ENCODE assay signal across 19 cellular contexts in genomic region chr11:16367252-16367651, GRCh38.
DNase-seq lines count a peak whose midpoint lies in the region; ATAC-seq and TF ChIP-seq lines count a peak whose summit lies in the region.
"Had no signal": no experiment of that assay in that cellular context is flagged by ENCODE, and none has a peak within 500 bp of the region (broad histone marks: within the 10 kb centered on the region; RNA-seq: fewer than 3 reads in every experiment).

No MANE protein-coding gene starts in this region.

- H2AFZ ChIP-seq in OCI-LY3 (ENCODE audit: low read depth, low read length): no peak overlapping the region
- H2AFZ ChIP-seq: PC-9 had no signal

- peak overlapping the region; percentile 5; the same call in 1 of the 2 replicates for H3K27ac ChIP-seq in OCI-LY3 (ENCODE audit: low read length)
- H3K27ac ChIP-seq: PC-9, SJSA1 had no signal

- DNase-seq in GM13977 (ENCODE audit: low spot score) (peak; percentile 2), NK-92 (lab: John Stamatoyannopoulos, UW; ENCODE audit: unreplicated experiment) (no peak), dedifferentiated amniotic fluid mesenchymal stem cell (ENCODE audit: extremely low spot score) (no peak)
- DNase-seq: 8988T; CD8-positive, alpha-beta memory T cell; DMS79; KBM-7; NCI-H1048; NCI-H1436 treated with DMSO at 0.1 percent for 48 hours; NCI-H2029 treated with DMSO at 0.1 percent for 48 hours; NCI-H774; PC-9 had no signal

- H3K4me1 ChIP-seq in OCI-LY3 (ENCODE audit: low read length): peaks cover 19% of the 10 kb centered on the region

- no peaks in the 10 kb centered on the region for H3K79me2 ChIP-seq in OCI-LY3 (ENCODE audit: low read length)

- no peaks in the 10 kb centered on the region for H3K36me3 ChIP-seq in OCI-LY3 (replicated peaks; ENCODE audit: low read depth, low read length)
- H3K36me3 ChIP-seq: HAP-1, SJSA1 had no signal

- no peaks in the 10 kb centered on the region for H3K9me3 ChIP-seq in OCI-LY3 (ENCODE audit: insufficient read depth, low read length)
- H3K9me3 ChIP-seq: HAP-1, SJSA1 had no signal

- H3K4me2 ChIP-seq in OCI-LY3 (ENCODE audit: low read length): peak overlapping the region; percentile 49
- H3K4me2 ChIP-seq: PC-9 had no signal

- in situ Hi-C loops in GM13977 (cut with MboI; ENCODE audit: low pct_unique_long_range_greater_than_20kb, low sequenced_read_pairs, unreplicated experiment): no loop called here

- H4K20me1 ChIP-seq in OCI-LY3 (ENCODE audit: insufficient read depth, low read length): no peaks in the 10 kb centered on the region

- peak; percentile 66 for ATAC-seq in GM18873 (IDR thresholded peaks at IDR 0.05; ENCODE audit: low FRiP score, unreplicated experiment)
- peak; percentile 40 for ATAC-seq in HG02981 (IDR thresholded peaks at IDR 0.05; ENCODE audit: unreplicated experiment)
- ATAC-seq in HG03571 (IDR thresholded peaks at IDR 0.05; ENCODE audit: unreplicated experiment): no peak
- no peak for ATAC-seq in GM21360 (IDR thresholded peaks at IDR 0.05; ENCODE audit: unreplicated experiment)

- no peak overlapping the region; the same call in 1 of the 2 replicates for H3K4me3 ChIP-seq in OCI-LY3 (ENCODE audit: low read length)
- H3K4me3 ChIP-seq: HAP-1, PC-9, SJSA1 had no signal

- no peaks in the 10 kb centered on the region for H3K27me3 ChIP-seq in OCI-LY3 (ENCODE audit: low read depth, low read length)
- H3K27me3 ChIP-seq: SJSA1 had no signal

- no peak overlapping the region for H3K9ac ChIP-seq in OCI-LY3 (ENCODE audit: low read length)

- TF ChIP-seq CTCF in GM13977 (IDR thresholded peaks at IDR 0.05; ENCODE audit: extremely low read depth, insufficient read depth, missing control alignments) (no peak), OCI-LY3 (IDR thresholded peaks at IDR 0.05; ENCODE audit: low read depth, low read length) (no peak)

Comparison
In these comparisons a context has a peak if more than half of its experiments do, and no peak if none do; other contexts are left out.
1. ATAC-seq: peak in GM18873 (single experiment) and HG02981 (single experiment); none in HG03571 (single experiment) and GM21360 (single experiment).